Comparison of ENCODE assay signal across 31 cellular contexts in genomic region chr4:42446823-42447222, GRCh38. TPM values are rescaled to one million over a fixed set of nuclear protein-coding genes. Genes with fewer than 3 reads are reported as not detected.
"Had no signal": no experiment of that assay in that cellular context is flagged by ENCODE, and none has a peak within 500 bp of the region (broad histone marks: within the 10 kb centered on the region; RNA-seq: fewer than 3 reads in every experiment).

No MANE protein-coding gene starts in this region.

- H3K27me3 Mint-ChIP-seq: activated CD4-positive, alpha-beta T cell treated with anti-CD3 and anti-CD28 coated beads, Interleukin-2, amount 10 ng/mL, durations not matched to agents 7 days and 5 days; activated T-cell treated with anti-CD3 and anti-CD28 coated beads, Interleukin-2, amount 50 U/mL, for 24 hours had no signal

- H3K36me3 ChIP-seq: adrenal gland, breast epithelium, MG63, SJCRH30 had no signal

- H3K4me3 ChIP-seq: adrenal gland, body of pancreas, breast epithelium, MG63, SJCRH30, SK-N-MC had no signal

- ATAC-seq: activated CD8-positive, alpha-beta T cell treated with anti-CD3 and anti-CD28 coated beads, Interleukin-2, amount 10 ng/mL, durations not matched to agents 7 days and 5 days; activated naive CD4-positive, alpha-beta T cell treated with anti-CD3 and anti-CD28 coated beads, Interleukin-2, amount 50 U/mL, for 72 hours; body of pancreas; Panc1 had no signal

- H3K4me1 ChIP-seq: adrenal gland, body of pancreas, breast epithelium, SJCRH30 had no signal

- H3K27me3 ChIP-seq: adrenal gland, body of pancreas, breast epithelium, MG63 had no signal

- H3K9me3 ChIP-seq: adrenal gland, body of pancreas, breast epithelium, MG63, SJCRH30 had no signal

- H3K9me3 Mint-ChIP-seq: activated CD4-positive, alpha-beta T cell treated with anti-CD3 and anti-CD28 coated beads, Interleukin-2, amount 10 ng/mL, durations not matched to agents 7 days and 5 days; activated naive CD4-positive, alpha-beta T cell treated with anti-CD3 and anti-CD28 coated beads for 36 hours; activated naive CD4-positive, alpha-beta T cell treated with anti-CD3 and anti-CD28 coated beads, Interleukin-2, amount 50 U/mL, for 72 hours; activated T-cell treated with anti-CD3 and anti-CD28 coated beads, Interleukin-2, amount 50 U/mL, for 24 hours; activated T-helper 2 cell treated with anti-CD3 and anti-CD28 coated beads, Interferon-gamma antibody, Interleukin-2, Interleukin-4, amounts not matched to agents 10 μg/mL and 5 μg/mL and 100 μg/mL, durations not matched to agents 14 hours and 24 hours and 36 hours had no signal

- H3K4me1 Mint-ChIP-seq: activated CD4-positive, alpha-beta T cell treated with anti-CD3 and anti-CD28 coated beads, Interleukin-2, amount 10 ng/mL, durations not matched to agents 7 days and 5 days had no signal

- H3K27ac ChIP-seq: adrenal gland, body of pancreas, breast epithelium, SJCRH30, SK-N-MC, WERI-Rb-1 had no signal

- H3K27ac Mint-ChIP-seq: activated CD4-positive, alpha-beta T cell treated with anti-CD3 and anti-CD28 coated beads, Interleukin-2, amount 10 ng/mL, durations not matched to agents 7 days and 5 days; activated CD8-positive, alpha-beta T cell treated with anti-CD3 and anti-CD28 coated beads, Interleukin-2, amount 10 ng/mL, durations not matched to agents 7 days and 5 days; activated naive CD4-positive, alpha-beta T cell treated with anti-CD3 and anti-CD28 coated beads for 36 hours; activated naive CD4-positive, alpha-beta T cell treated with anti-CD3 and anti-CD28 coated beads, Interleukin-2, amount 50 U/mL, for 72 hours; activated T-cell treated with anti-CD3 and anti-CD28 coated beads, Interleukin-2, amount 50 U/mL, for 24 hours; activated T-helper 2 cell treated with anti-CD3 and anti-CD28 coated beads, Interferon-gamma antibody, Interleukin-2, Interleukin-4, amounts not matched to agents 10 μg/mL and 5 μg/mL and 100 μg/mL, durations not matched to agents 14 hours and 24 hours and 36 hours had no signal

- H3K4me3 Mint-ChIP-seq: activated CD4-positive, alpha-beta T cell treated with anti-CD3 and anti-CD28 coated beads, Interleukin-2, amount 10 ng/mL, durations not matched to agents 7 days and 5 days; activated CD8-positive, alpha-beta T cell treated with anti-CD3 and anti-CD28 coated beads, Interleukin-2, amount 10 ng/mL, durations not matched to agents 7 days and 5 days; activated naive CD4-positive, alpha-beta T cell treated with anti-CD3 and anti-CD28 coated beads for 36 hours; activated T-cell treated with anti-CD3 and anti-CD28 coated beads, Interleukin-2, amount 50 U/mL, for 24 hours had no signal

- DNase-seq: activated CD4-positive, alpha-beta T cell treated with anti-CD3 and anti-CD28 coated beads for 1 hour; activated CD4-positive, alpha-beta T cell treated with anti-CD3 and anti-CD28 coated beads, Interleukin-2, amount 10 ng/mL, durations not matched to agents 7 days and 5 days; activated CD4-positive, alpha-beta T cell treated with anti-CD3 and anti-CD28 coated beads, Interleukin-2, amount 50 U/mL, for 48 hours; activated CD4-positive, CD25-positive, alpha-beta regulatory T cell; activated CD8-positive, alpha-beta T cell treated with anti-CD3 and anti-CD28 coated beads, Interleukin-2, amount 10 ng/mL, durations not matched to agents 7 days and 5 days; activated gamma-delta T cell; activated naive CD4-positive, alpha-beta T cell treated with anti-CD3 and anti-CD28 coated beads for 36 hours; activated T-cell treated with anti-CD3 and anti-CD28 coated beads, Interleukin-2, amount 50 U/mL, for 24 hours; adrenal gland; body of pancreas; MG63; NCI-H1048; NCI-H1105 treated with DMSO at 0.1 percent for 48 hours; NCI-H1436; NCI-H1694; NCI-H1930; NCI-H2107; NCI-H226; NCI-H446 treated with DMSO at 0.1 percent for 48 hours; NCI-H524; SHP77; SJCRH30; T1000; WERI-Rb-1 had no signal

RNA-seq across cellular contexts. Expression of gene SHISA3, which starts 49.5 kb away (rescaled TPM):
- total RNA-seq: activated naive CD4-positive, alpha-beta T cell treated with anti-CD3 and anti-CD28 coated beads, Interleukin-2, amount 50 U/mL, for 72 hours; astrocyte; RPMI7951; SJCRH30 had no signal
